In genomic region chr1:240691521-240692338, GRCh38 we compare ENCODE assay signal across 9 cellular contexts.
DNase-seq lines count a peak whose midpoint lies in the region; ATAC-seq, FAIRE-seq and TF ChIP-seq lines count a peak whose summit lies in the region.
"Had no signal": no experiment of that assay in that cellular context is flagged by ENCODE, and none has a peak within 500 bp of the region (broad histone marks: within the 10 kb centered on the region; RNA-seq: fewer than 3 reads in every experiment).

No MANE protein-coding gene starts in this region.

- H3K27ac ChIP-seq in A549: peak overlapping the region in 1 of 2 experiments; percentile 36; a peak in 1 of 6 replicates
- no peak overlapping the region for H3K27ac ChIP-seq in OCI-LY7 (ENCODE audit: low read depth, low read length, poor library complexity, severe bottlenecking)
- H3K27ac ChIP-seq in neuronal stem cell (replicated peaks; ENCODE audit: low read length): no peak overlapping the region

- CTCF ChIA-PET in A549 (lab: Yijun Ruan, JAX) (interaction anchor here (0.6 to 4.7 kb wide), 33 partner anchors 8 to 688 kb away, joined by 3 to 37 read pairs (median 5); partner anchors contain the start of genes GREM2 and RGS7), GM10248 (lab: Yijun Ruan, JAX) (interaction anchor here (0.9 to 1.5 kb wide), 3 partner anchors 8 to 237 kb away, joined by 3 read pairs; no protein-coding TSS in a partner anchor), OCI-LY7 (lab: Charles Lee; ENCODE audit: unreplicated experiment) (no interaction called here)

- TF ChIP-seq CTCF in A549 (IDR thresholded peaks at IDR 0.05): peak; percentile 68
- peak; percentile 24 for TF ChIP-seq CTCF in GM10248 (IDR thresholded peaks at IDR 0.05; ENCODE audit: control extremely low read depth, extremely low read depth, low read depth, missing control alignments)
- peak; percentile 30; the same call in 1 of the 2 replicates for TF ChIP-seq CTCF in OCI-LY7 (conservative IDR thresholded peaks at IDR 0.05; ENCODE audit: low read length)
- TF ChIP-seq CTCF in epithelial cell of proximal tubule (conservative IDR thresholded peaks at IDR 0.05; ENCODE audit: low read depth, low read length): peak; percentile 39

- ATAC-seq in A549: peak; percentile 94 to 95
- ATAC-seq in GM18870 (IDR thresholded peaks at IDR 0.05; ENCODE audit: unreplicated experiment): no peak
- ATAC-seq in GM18861 (IDR thresholded peaks at IDR 0.05; ENCODE audit: unreplicated experiment): no peak
- no peak for ATAC-seq in HG03196 (IDR thresholded peaks at IDR 0.05; ENCODE audit: unreplicated experiment)
- ATAC-seq: activated naive CD4-positive, alpha-beta T cell treated with anti-CD3 and anti-CD28 coated beads, Interleukin-2, amount 50 U/mL, for 72 hours had no signal

- H3K4me2 ChIP-seq in A549 (peak overlapping the region; percentile 42; the same call in 2 of the 3 replicates), OCI-LY7 (ENCODE audit: low read length) (no peak overlapping the region), neuronal stem cell (ENCODE audit: insufficient read depth, low read length, poor library complexity, severe bottlenecking) (no peak overlapping the region)

- peaks cover 3% of the 10 kb centered on the region; the same call in 1 of the 3 replicates for H3K4me1 ChIP-seq in A549
- H3K4me1 ChIP-seq in OCI-LY7 (ENCODE audit: insufficient read depth, low read length, poor library complexity, severe bottlenecking): peaks cover 12% of the 10 kb centered on the region
- H3K4me1 ChIP-seq in neuronal stem cell (ENCODE audit: control insufficient read depth in 2 of 2, insufficient read depth in 1 of 2, low read depth in 1 of 2, low read length in 2 of 2): no peaks in the 10 kb centered on the region

- H2AFZ ChIP-seq in OCI-LY7 (ENCODE audit: low read length): no peak overlapping the region
- no peak overlapping the region for H2AFZ ChIP-seq in neuronal stem cell (ENCODE audit: low read length)

- H2AK5ac ChIP-seq in neuronal stem cell (ENCODE audit: low read depth, low read length): no peak overlapping the region

- POLR2A ChIA-PET in A549 (lab: Yijun Ruan, JAX): no interaction called here
- POLR2A ChIA-PET in GM10248 (lab: Yijun Ruan, JAX): no interaction called here
- POLR2A ChIA-PET in OCI-LY7 (lab: Charles Lee): no interaction called here

- H2BK5ac ChIP-seq in neuronal stem cell (ENCODE audit: low read length): peak overlapping the region; percentile 7

- peak; percentile 26 to 63 for DNase-seq in A549 (ENCODE audit: low read depth in 1 of 2, low spot score in 1 of 2)
- no peak for DNase-seq in GM10248 (ENCODE audit: extremely low spot score)
- DNase-seq in OCI-LY7 (ENCODE audit: low spot score): no peak
- no peak for DNase-seq in epithelial cell of proximal tubule (ENCODE audit: low read depth)
- peak; percentile 37 for DNase-seq in neuronal stem cell (ENCODE audit: low spot score)

- no peak overlapping the region for H3K18ac ChIP-seq in neuronal stem cell (ENCODE audit: low read length)

- no peak for TF ChIP-seq POLR2A in A549 (IDR thresholded peaks at IDR 0.05; ENCODE audit: low read length)

- H3K9me3 ChIP-seq in A549 (no peaks in the 10 kb centered on the region), OCI-LY7 (ENCODE audit: low read length) (no peaks in the 10 kb centered on the region), neuronal stem cell (replicated peaks in 1 of 2; ENCODE audit: control insufficient read depth in 2 of 2, insufficient read depth in 1 of 2, low read depth in 1 of 2, low read length in 2 of 2) (no peaks in the 10 kb centered on the region)

- TF ChIP-seq RAD21 in A549 (conservative IDR thresholded peaks at IDR 0.05 in 1 of 2, IDR thresholded peaks at IDR 0.05 in 1 of 2): peak; percentile 87

- H3K4me3 ChIP-seq in A549 (no peak overlapping the region), OCI-LY7 (ENCODE audit: low read depth, low read length, poor library complexity, severe bottlenecking) (no peak overlapping the region), epithelial cell of proximal tubule (ENCODE audit: low read depth, low read length) (no peak overlapping the region), neuronal stem cell (ENCODE audit: low read length in 2 of 2) (no peak overlapping the region)

- no peaks in the 10 kb centered on the region for H4K20me1 ChIP-seq in OCI-LY7 (ENCODE audit: insufficient read depth, low read length)

- FAIRE-seq in A549 (lab: Jason Lieb, UNC): peak; percentile 67

- H3K23ac ChIP-seq in neuronal stem cell (ENCODE audit: low read depth, low read length, poor library complexity): no peak overlapping the region

- H4K8ac ChIP-seq in neuronal stem cell (ENCODE audit: low read depth, low read length): no peak overlapping the region

- no peak for TF ChIP-seq EP300 in A549 (IDR thresholded peaks at IDR 0.05)

- no peaks in the 10 kb centered on the region for H3K79me2 ChIP-seq in OCI-LY7 (ENCODE audit: insufficient read depth, low read depth, low read length)

- H3K4ac ChIP-seq in neuronal stem cell (ENCODE audit: low read length): no peak overlapping the region

- H4K91ac ChIP-seq in neuronal stem cell (ENCODE audit: low read depth, low read length, poor library complexity): no peak overlapping the region

- no peak overlapping the region for H2BK15ac ChIP-seq in neuronal stem cell (ENCODE audit: low read length)

- no peak overlapping the region for H2BK12ac ChIP-seq in neuronal stem cell (ENCODE audit: low read length)

- no peaks in the 10 kb centered on the region for H3K79me1 ChIP-seq in neuronal stem cell (ENCODE audit: low read depth, low read length)

- intact Hi-C loops in OCI-LY7 (cut with micrococcal nuclease; ENCODE audit: unreplicated experiment): no loop called here

- no peaks in the 10 kb centered on the region for H3K27me3 ChIP-seq in neuronal stem cell (ENCODE audit: control insufficient read depth in 3 of 3, insufficient read depth in 3 of 3, low read depth in 1 of 3, low read length in 3 of 3)

- BruUV-seq in OCI-LY7 (replicated peaks; lab: Mats Ljungman, UMichigan): no TSS peak

- 69% methylated on average over 11 of the region's 11 CpGs for WGBS in A549 (ENCODE audit: missing lambda C conversion rate)
- no CpG with 5 or more reads among the region's 11 CpGs for WGBS in neuronal stem cell (ENCODE audit: extremely low coverage in 2 of 2, insufficient read length in 2 of 2, insufficient replicate concordance in 1 of 2), 2 donors

- H3K9ac ChIP-seq in neuronal stem cell (ENCODE audit: low read depth, low read length, poor library complexity): no peak overlapping the region

- H3K14ac ChIP-seq in neuronal stem cell (ENCODE audit: low read length): no peak overlapping the region

- H3K9me2 ChIP-seq in OCI-LY7 (ENCODE audit: insufficient read depth, low read length): no peaks in the 10 kb centered on the region

- H2BK120ac ChIP-seq in neuronal stem cell (ENCODE audit: low read depth, low read length): no peak overlapping the region

- H3K36me3 ChIP-seq in OCI-LY7 (ENCODE audit: insufficient read depth, low read length) (no peaks in the 10 kb centered on the region), neuronal stem cell (replicated peaks in 1 of 2; ENCODE audit: control insufficient read depth in 2 of 2, insufficient read depth in 2 of 2, low read length in 2 of 2) (no peaks in the 10 kb centered on the region)

TF ChIP-seq in A549, 52 proteins besides CTCF, POLR2A, EP300 and RAD21:
- TF ChIP-seq SMC3 (IDR thresholded peaks at IDR 0.05) (peak; percentile 87), RARB (CRISPR knock-in tag; IDR thresholded peaks at IDR 0.05) (no peak)

Comparison
In these comparisons a context has a peak if more than half of its experiments do, and no peak if none do; other contexts are left out.
1. ATAC-seq: peak in A549 (2 of 2); none in GM18870 (single experiment), GM18861 (single experiment) and HG03196 (single experiment).
2. DNase-seq: peak in A549 (2 of 2) and neuronal stem cell (single experiment); none in GM10248 (single experiment), OCI-LY7 (single experiment) and epithelial cell of proximal tubule (single experiment).
3. Peak in every context shown above with its lines, with median percentiles within 50 percentile points of each other: CTCF ChIP-seq.